ENCODE assay signal across 8 cellular contexts in the genomic region with DNA sequence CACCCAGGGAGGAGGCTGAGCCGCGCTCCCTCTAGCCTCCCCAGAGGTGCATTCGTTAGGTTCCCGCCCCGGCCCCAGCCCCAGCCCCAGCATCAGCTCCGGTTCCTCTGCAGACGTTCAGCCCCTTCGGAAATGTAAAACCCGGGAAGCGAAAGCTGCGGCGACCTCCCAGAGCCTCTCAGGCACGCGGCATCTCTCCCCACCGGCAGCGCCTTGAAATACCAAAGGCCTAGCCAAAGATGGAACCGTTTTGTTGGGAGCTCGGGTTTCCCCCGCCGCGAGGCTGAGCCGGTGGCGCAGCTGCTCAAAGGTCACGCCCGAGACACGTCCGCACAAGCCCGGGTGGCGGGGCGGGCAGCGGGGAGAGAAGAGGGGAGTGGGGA.
A peak's percentile ranks its signal among the peaks of the same experiment; 100 is the strongest.
DNase-seq lines count a peak whose midpoint lies in the region; ATAC-seq and TF ChIP-seq lines count a peak whose summit lies in the region.

No MANE protein-coding gene starts in this region.

- ATAC-seq in GM18868 (IDR thresholded peaks at IDR 0.05; ENCODE audit: unreplicated experiment) (peak; percentile 46), WTC11 (peak; percentile 79), HG03457 (IDR thresholded peaks at IDR 0.05; ENCODE audit: unreplicated experiment) (no peak)
- peak; percentile 69 for ATAC-seq in naive thymus-derived CD4-positive, alpha-beta T cell

- no peak for TF ChIP-seq CTCF in WTC11 (IDR thresholded peaks at IDR 0.05)
- no peak for TF ChIP-seq CTCF in tibial nerve (IDR thresholded peaks at IDR 0.05)

- H3K4me3 Mint-ChIP-seq in WTC11 = peak overlapping the region; percentile 57
- peak overlapping the region; percentile 66 to 85 (median 78) for H3K4me3 Mint-ChIP-seq in naive thymus-derived CD4-positive, alpha-beta T cell

- CTCF ChIA-PET in WTC11 (lab: Charles Lee) = interaction anchor here (0.6 to 2.8 kb wide), 12 partner anchors 48 to 833 kb away, joined by 3 to 17 read pairs (median 4); no protein-coding TSS in a partner anchor
- CTCF ChIA-PET in naive thymus-derived CD4-positive, alpha-beta T cell (lab: Charles Lee) = no interaction called here

- H3K27me3 Mint-ChIP-seq in WTC11 (ENCODE audit: low read depth) = peaks cover 34% of the 10 kb centered on the region
- peaks cover 0 to 21% (median 6%) of the 10 kb centered on the region in 5 donors for H3K27me3 Mint-ChIP-seq in naive thymus-derived CD4-positive, alpha-beta T cell

- TF ChIP-seq EP300 in tibial nerve (IDR thresholded peaks at IDR 0.05) = no peak

- H3K27ac ChIP-seq in esophagus (ENCODE audit: low read depth in 2 of 2, low read length in 1 of 2) = no peak overlapping the region
- no peak overlapping the region for H3K27ac ChIP-seq in naive thymus-derived CD4-positive, alpha-beta T cell (ENCODE audit: low read depth, low read length)
- peak overlapping the region in 3 of 4 donors; percentile 2 to 62 (median 60) for H3K27ac ChIP-seq in tibial nerve

- WGBS in esophagus, 2 donors = 3 to 4% methylated on average over 22 to 31 of the region's 31 CpGs
- WGBS in tibial nerve, 2 donors = 2% methylated on average over 25 to 31 of the region's 31 CpGs

- peak; percentile 52 for DNase-seq in ACHN
- DNase-seq in M059J (ENCODE audit: low read depth) = peak; percentile 70
- DNase-seq in WTC11 (ENCODE audit: low spot score) = peak; percentile 82
- peak in 7 of 9 donors; percentile 7 to 39 (median 25) for DNase-seq in naive thymus-derived CD4-positive, alpha-beta T cell
- DNase-seq in tibial nerve (ENCODE audit: low spot score in 2 of 2) = peak in 1 of 2 donors; percentile 28

- H3K4me1 ChIP-seq in esophagus (ENCODE audit: control insufficient read depth in 2 of 2, insufficient read depth in 2 of 2, low read length in 1 of 2) = peaks cover 4 to 8% of the 10 kb centered on the region in 2 donors
- H3K4me1 ChIP-seq in naive thymus-derived CD4-positive, alpha-beta T cell (ENCODE audit: control insufficient read depth in 2 of 2, insufficient read depth in 2 of 2, low read length in 2 of 2) = no peaks in the 10 kb centered on the region
- H3K4me1 ChIP-seq in tibial nerve = peaks cover 0 to 14% (median 6%) of the 10 kb centered on the region in 4 donors

- H3K36me3 Mint-ChIP-seq in WTC11 = peaks cover 2% of the 10 kb centered on the region
- no peaks in the 10 kb centered on the region for H3K36me3 Mint-ChIP-seq in naive thymus-derived CD4-positive, alpha-beta T cell

- in situ Hi-C loops in ACHN (cut with HindIII; ENCODE audit: low pct_ligation_motif_present, low pct_unique_long_range_greater_than_20kb, low sequenced_read_pairs) = no loop called here

- H3K4me3 ChIP-seq in esophagus (ENCODE audit: low read depth in 1 of 2, low read length in 2 of 2) (peak overlapping the region; percentile 8 to 24), tibial nerve (peak overlapping the region; percentile 26 to 53 (median 40))
- H3K4me3 ChIP-seq in naive thymus-derived CD4-positive, alpha-beta T cell (ENCODE audit: low read length) = peak overlapping the region; percentile 30

- H3K9me3 Mint-ChIP-seq in WTC11 = peaks cover 1% of the 10 kb centered on the region; the same call in 1 of the 2 replicates
- peaks cover 0 to 1% (median 0%) of the 10 kb centered on the region in 11 donors for H3K9me3 Mint-ChIP-seq in naive thymus-derived CD4-positive, alpha-beta T cell

- H3K36me3 ChIP-seq in esophagus (ENCODE audit: control insufficient read depth in 2 of 2, insufficient read depth in 2 of 2, low read length in 1 of 2) (no peaks in the 10 kb centered on the region), tibial nerve (no peaks in the 10 kb centered on the region)
- no peaks in the 10 kb centered on the region for H3K36me3 ChIP-seq in naive thymus-derived CD4-positive, alpha-beta T cell (ENCODE audit: control insufficient read depth in 2 of 3, insufficient read depth in 3 of 3, low read length in 3 of 3)

- peak overlapping the region; percentile 89 for H3K27ac Mint-ChIP-seq in WTC11
- peak overlapping the region in 3 of 9 donors; percentile 62 to 82 (median 62) for H3K27ac Mint-ChIP-seq in naive thymus-derived CD4-positive, alpha-beta T cell

- POLR2A ChIA-PET in WTC11 (lab: Charles Lee) = interaction anchor here (1.3 to 2.2 kb wide), 2 partner anchors 71 to 77 kb away, joined by 5 to 6 read pairs; no protein-coding TSS in a partner anchor
- POLR2A ChIA-PET in naive thymus-derived CD4-positive, alpha-beta T cell (lab: Charles Lee) = interaction anchor here (0.5 kb wide), 1 partner anchor 251 kb away, joined by 3 read pairs; no protein-coding TSS in a partner anchor

- peaks cover 57% of the 10 kb centered on the region for H3K4me1 Mint-ChIP-seq in WTC11
- H3K4me1 Mint-ChIP-seq in naive thymus-derived CD4-positive, alpha-beta T cell = peaks cover 5 to 12% (median 6%) of the 10 kb centered on the region in 7 donors

- H3K27me3 ChIP-seq in esophagus (ENCODE audit: control insufficient read depth in 1 of 2, insufficient read depth in 2 of 2, low read length in 2 of 2) = no peaks in the 10 kb centered on the region
- no peaks in the 10 kb centered on the region for H3K27me3 ChIP-seq in naive thymus-derived CD4-positive, alpha-beta T cell (ENCODE audit: control insufficient read depth in 2 of 2, insufficient read depth in 2 of 2, low read length in 2 of 2)
- H3K27me3 ChIP-seq in tibial nerve = no peaks in the 10 kb centered on the region

- TF ChIP-seq POLR2A in tibial nerve (IDR thresholded peaks at IDR 0.05) = no peak

- intact Hi-C loops in naive thymus-derived CD4-positive, alpha-beta T cell (cut with micrococcal nuclease) = no loop called here

- H3K9me3 ChIP-seq in esophagus (ENCODE audit: control insufficient read depth in 2 of 2, insufficient read depth in 1 of 2, low read depth in 1 of 2, low read length in 1 of 2) = no peaks in the 10 kb centered on the region
- no peaks in the 10 kb centered on the region for H3K9me3 ChIP-seq in naive thymus-derived CD4-positive, alpha-beta T cell (ENCODE audit: control insufficient read depth in 2 of 3, low read length in 3 of 3)
- no peaks in the 10 kb centered on the region for H3K9me3 ChIP-seq in tibial nerve

TF ChIP-seq in WTC11, 78 proteins besides CTCF, POLR2A, EP300 and RAD21 (continues in another document):
- TF ChIP-seq PRRX2 (CRISPR knock-in tag; IDR thresholded peaks at IDR 0.05) (no peak), ZNF425 (CRISPR knock-in tag; conservative IDR thresholded peaks at IDR 0.05) (no peak)
- TF ChIP-seq, protein P1, sequence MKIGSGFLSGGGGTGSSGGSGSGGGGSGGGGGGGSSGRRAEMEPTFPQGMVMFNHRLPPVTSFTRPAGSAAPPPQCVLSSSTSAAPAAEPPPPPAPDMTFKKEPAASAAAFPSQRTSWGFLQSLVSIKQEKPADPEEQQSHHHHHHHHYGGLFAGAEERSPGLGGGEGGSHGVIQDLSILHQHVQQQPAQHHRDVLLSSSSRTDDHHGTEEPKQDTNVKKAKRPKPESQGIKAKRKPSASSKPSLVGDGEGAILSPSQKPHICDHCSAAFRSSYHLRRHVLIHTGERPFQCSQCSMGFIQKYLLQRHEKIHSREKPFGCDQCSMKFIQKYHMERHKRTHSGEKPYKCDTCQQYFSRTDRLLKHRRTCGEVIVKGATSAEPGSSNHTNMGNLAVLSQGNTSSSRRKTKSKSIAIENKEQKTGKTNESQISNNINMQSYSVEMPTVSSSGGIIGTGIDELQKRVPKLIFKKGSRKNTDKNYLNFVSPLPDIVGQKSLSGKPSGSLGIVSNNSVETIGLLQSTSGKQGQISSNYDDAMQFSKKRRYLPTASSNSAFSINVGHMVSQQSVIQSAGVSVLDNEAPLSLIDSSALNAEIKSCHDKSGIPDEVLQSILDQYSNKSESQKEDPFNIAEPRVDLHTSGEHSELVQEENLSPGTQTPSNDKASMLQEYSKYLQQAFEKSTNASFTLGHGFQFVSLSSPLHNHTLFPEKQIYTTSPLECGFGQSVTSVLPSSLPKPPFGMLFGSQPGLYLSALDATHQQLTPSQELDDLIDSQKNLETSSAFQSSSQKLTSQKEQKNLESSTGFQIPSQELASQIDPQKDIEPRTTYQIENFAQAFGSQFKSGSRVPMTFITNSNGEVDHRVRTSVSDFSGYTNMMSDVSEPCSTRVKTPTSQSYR (CRISPR knock-in tag; IDR thresholded peaks at IDR 0.05) = 0 out of 2 replicates have a peak, but pooled peaks have one; percentile 65

Comparison
In these comparisons a context has a peak if more than half of its experiments do, and no peak if none do; other contexts are left out.
1. H3K27ac ChIP-seq: peak in tibial nerve (3 of 4); none in esophagus (0 of 2) and naive thymus-derived CD4-positive, alpha-beta T cell (single experiment).
2. Peak in every context shown above with its lines, with median percentiles within 50 percentile points of each other: H3K4me3 ChIP-seq.